In genomic region chr19:1275260-1275975, GRCh38 we compare ENCODE assay signal across 8 cellular contexts. TPM values are rescaled to one million over a fixed set of nuclear protein-coding genes. Genes with fewer than 3 reads are reported as not detected.
DNase-seq lines count a peak whose midpoint lies in the region; ATAC-seq, FAIRE-seq and TF ChIP-seq lines count a peak whose summit lies in the region.

Gene FAM174C (plus strand): TSS chr19:1275530. CDS start chr19:1275550, 20 bp downstream.

- H3K9me3 ChIP-seq in IMR-90 (ENCODE audit: control insufficient read depth, insufficient read depth, low read length) (no peaks in the 10 kb centered on the region), OCI-LY7 (ENCODE audit: low read length) (no peaks in the 10 kb centered on the region), endothelial cell of umbilical vein (replicated peaks; ENCODE audit: control insufficient read depth, insufficient read depth, low read length) (no peaks in the 10 kb centered on the region), mononuclear cell (ENCODE audit: low read depth, low read length) (no peaks in the 10 kb centered on the region)

- peak within 1 kb of the TSS; percentile 93 for H3K23ac ChIP-seq in IMR-90 (ENCODE audit: low read depth, low read length)

- peak within 1 kb of the TSS; percentile 100 for H2AK9ac ChIP-seq in IMR-90 (replicated peaks; ENCODE audit: low read depth, low read length, poor library complexity)

- no peaks in the 10 kb centered on the region for H3K9me2 ChIP-seq in OCI-LY7 (ENCODE audit: insufficient read depth, low read length)

- H3K4me3 ChIP-seq in IMR-90 (ENCODE audit: insufficient read depth, low read depth, low read length) (peak within 1 kb of the TSS; percentile 82), OCI-LY7 (ENCODE audit: low read depth, low read length, poor library complexity, severe bottlenecking) (peak within 1 kb of the TSS; percentile 95), endothelial cell of umbilical vein (replicated peaks in 1 of 3; ENCODE audit: insufficient read depth in 1 of 3, low read depth in 1 of 3, low read length in 3 of 3) (peak within 1 kb of the TSS; percentile 9 to 78 (median 53)), mononuclear cell (ENCODE audit: low read length) (peak within 1 kb of the TSS; percentile 61)

- H3K27ac ChIP-seq in IMR-90 (ENCODE audit: insufficient read depth, low read length): peak within 1 kb of the TSS; percentile 91
- peak within 1 kb of the TSS; percentile 92 for H3K27ac ChIP-seq in OCI-LY7 (ENCODE audit: low read depth, low read length, poor library complexity, severe bottlenecking)
- peak within 1 kb of the TSS; percentile 95 for H3K27ac ChIP-seq in endothelial cell of umbilical vein (ENCODE audit: insufficient read depth, low read depth, low read length)

- H2BK120ac ChIP-seq in IMR-90 (ENCODE audit: low read depth, low read length): no peak within 1 kb of the TSS

- ATAC-seq in GM21528 (IDR thresholded peaks at IDR 0.05; ENCODE audit: low FRiP score, unreplicated experiment): peak; percentile 66
- ATAC-seq in IMR-90 (ENCODE audit: low read depth): peak; percentile 86

- dilution Hi-C loops in IMR-90 (cut with HindIII; ENCODE audit: low sequenced_read_pairs, unreplicated experiment) (no loop called here), endothelial cell of umbilical vein (cut with MboI; ENCODE audit: extremely low pct_ligation_motif_present, low sequenced_read_pairs) (no loop called here)

- no peaks in the 10 kb centered on the region for H3K27me3 ChIP-seq in IMR-90 (ENCODE audit: control insufficient read depth, insufficient read depth, low read length)
- H3K27me3 ChIP-seq in endothelial cell of umbilical vein (ENCODE audit: control insufficient read depth in 2 of 2, insufficient read depth in 2 of 2, low read length in 2 of 2): no peaks in the 10 kb centered on the region
- H3K27me3 ChIP-seq in mononuclear cell (ENCODE audit: insufficient read depth, low read length): no peaks in the 10 kb centered on the region

- H4K8ac ChIP-seq in IMR-90 (ENCODE audit: low read depth in 2 of 2, low read length in 2 of 2): peak within 1 kb of the TSS; percentile 82 to 86

- peak within 1 kb of the TSS; percentile 97 for H3K14ac ChIP-seq in IMR-90 (replicated peaks; ENCODE audit: low read depth, low read length)

- peak within 1 kb of the TSS; percentile 94 for H2AK5ac ChIP-seq in IMR-90 (ENCODE audit: low read depth, low read length)

- CTCF ChIA-PET in IMR-90 (lab: Yijun Ruan, JAX): interaction anchor here (1.0 kb wide), 1 partner anchor 162 kb away, joined by 3 read pairs; no protein-coding TSS in a partner anchor
- CTCF ChIA-PET in OCI-LY7 (lab: Charles Lee; ENCODE audit: unreplicated experiment): no interaction called here
- CTCF ChIA-PET in endothelial cell of umbilical vein (lab: Charles Lee): interaction anchor here (0.6 to 1.7 kb wide), 4 partner anchors 9 to 168 kb away, joined by 3 to 18 read pairs (median 6); no protein-coding TSS in a partner anchor

- peaks cover 52% of the 10 kb centered on the region for H3K36me3 ChIP-seq in IMR-90 (ENCODE audit: control insufficient read depth, insufficient read depth, low read length)
- peaks cover 92% of the 10 kb centered on the region for H3K36me3 ChIP-seq in OCI-LY7 (ENCODE audit: insufficient read depth, low read length)
- H3K36me3 ChIP-seq in endothelial cell of umbilical vein (ENCODE audit: control insufficient read depth in 2 of 2, extremely low read depth in 1 of 2, insufficient read depth in 2 of 2, low read length in 2 of 2): peaks cover 23 to 40% of the 10 kb centered on the region in 2 experiments

- TF ChIP-seq POLR2A in IMR-90 (IDR thresholded peaks at IDR 0.05; ENCODE audit: low read depth, low read length) (peak; percentile 66), endothelial cell of umbilical vein (IDR thresholded peaks at IDR 0.05; ENCODE audit: low read depth, low read length) (peak; percentile 91)

- TF ChIP-seq CTCF in D721Med (IDR thresholded peaks at IDR 0.05; ENCODE audit: insufficient read depth, missing control alignments) (no peak), IMR-90 (conservative IDR thresholded peaks at IDR 0.05; ENCODE audit: low read depth, low read length) (no peak), OCI-LY7 (conservative IDR thresholded peaks at IDR 0.05; ENCODE audit: low read length) (no peak), endothelial cell of umbilical vein (IDR thresholded peaks at IDR 0.05; ENCODE audit: extremely low read depth in 1 of 2, insufficient read depth in 1 of 2, low read depth in 1 of 2, low read length in 2 of 2) (no peak)

- H2BK15ac ChIP-seq in IMR-90 (ENCODE audit: low read depth, low read length): no peak within 1 kb of the TSS

- H3K4me2 ChIP-seq in IMR-90 (ENCODE audit: low read depth, low read length) (peak within 1 kb of the TSS; percentile 82), OCI-LY7 (ENCODE audit: low read length) (peak within 1 kb of the TSS; percentile 100), endothelial cell of umbilical vein (ENCODE audit: insufficient read depth, low read length) (peak within 1 kb of the TSS; percentile 74)

- peak within 1 kb of the TSS; percentile 99 for H2BK5ac ChIP-seq in IMR-90 (ENCODE audit: low read depth, low read length, poor library complexity, severe bottlenecking)

- intact Hi-C loops in IMR-90 (cut with micrococcal nuclease) (loop anchor here (5.0 kb wide), 2 partner anchors 87 to 132 kb away; partner anchors contain the start of gene DAZAP1), OCI-LY7 (cut with micrococcal nuclease; ENCODE audit: unreplicated experiment) (loop anchor here (5.0 kb wide), 1 partner anchor 162 kb away; the partner anchor contains the start of gene RPS15), endothelial cell of umbilical vein (cut with micrococcal nuclease) (no loop called here)

- H3K9ac ChIP-seq in IMR-90 (ENCODE audit: low read depth, low read length): peak within 1 kb of the TSS; percentile 81
- H3K9ac ChIP-seq in endothelial cell of umbilical vein (replicated peaks; ENCODE audit: extremely low read depth, insufficient read depth, low read length): peak within 1 kb of the TSS; percentile 93

- peak within 1 kb of the TSS; percentile 8; the same call in 1 of the 2 replicates for H3K18ac ChIP-seq in IMR-90 (ENCODE audit: low read depth, low read length)

- BruUV-seq in IMR-90 (replicated peaks; lab: Mats Ljungman, UMichigan) (no TSS peak), OCI-LY7 (replicated peaks; lab: Mats Ljungman, UMichigan) (no TSS peak), endothelial cell of umbilical vein (replicated peaks; lab: Mats Ljungman, UMichigan) (no TSS peak)

- FAIRE-seq in D721Med (lab: Jason Lieb, UNC): no peak
- peak; percentile 97 for FAIRE-seq in endothelial cell of umbilical vein (lab: Jason Lieb, UNC)

- H3K79me2 ChIP-seq in OCI-LY7 (ENCODE audit: insufficient read depth, low read depth, low read length): peaks cover 54% of the 10 kb centered on the region
- peaks cover 39% of the 10 kb centered on the region for H3K79me2 ChIP-seq in endothelial cell of umbilical vein (ENCODE audit: control insufficient read depth, insufficient read depth, low read length)

- H4K20me1 ChIP-seq in IMR-90 (ENCODE audit: insufficient read depth, low read length) (peaks cover 65% of the 10 kb centered on the region), OCI-LY7 (ENCODE audit: insufficient read depth, low read length) (no peaks in the 10 kb centered on the region; the same call in 1 of the 2 replicates), endothelial cell of umbilical vein (replicated peaks; ENCODE audit: control insufficient read depth, extremely low read depth, insufficient read depth, low read length) (no peaks in the 10 kb centered on the region)

- H3K9me1 ChIP-seq in IMR-90 (ENCODE audit: insufficient read depth, low read length) (no peaks in the 10 kb centered on the region; the same call in 1 of the 2 replicates), endothelial cell of umbilical vein (replicated peaks; ENCODE audit: control insufficient read depth, extremely low read depth, insufficient read depth, low read length) (no peaks in the 10 kb centered on the region)

- DNase-seq in D721Med (ENCODE audit: insufficient read length, low spot score) (peak; percentile 95), IMR-90 (peak; percentile 97), OCI-LY7 (ENCODE audit: low spot score) (peak; percentile 98), activated T-cell treated with anti-CD3 and anti-CD28 coated beads for 1 hour (ENCODE audit: low read depth) (peak; percentile 94), endothelial cell of umbilical vein (ENCODE audit: low read depth, low spot score) (peak; percentile 96)
- peak; percentile 90 to 97 for DNase-seq in stimulated activated CD8-positive, alpha-beta memory T cell treated with anti-CD3 and anti-CD28 coated beads, Interleukin-4, amount 100 ng/mL, for 1 hour (ENCODE audit: low read depth in 2 of 2, low spot score in 1 of 2)

- in situ Hi-C loops in IMR-90 (cut with MboI; ENCODE audit: low sequenced_read_pairs): no loop called here

- H4K5ac ChIP-seq in IMR-90 (ENCODE audit: low read depth, low read length): peak within 1 kb of the TSS; percentile 43

- H2BK20ac ChIP-seq in IMR-90 (ENCODE audit: low read depth, low read length): no peak within 1 kb of the TSS

- peak within 1 kb of the TSS; percentile 96 for H2AFZ ChIP-seq in IMR-90 (replicated peaks; ENCODE audit: low read length, poor library complexity)
- no peak within 1 kb of the TSS; the same call in 1 of the 2 replicates for H2AFZ ChIP-seq in OCI-LY7 (ENCODE audit: low read length)
- H2AFZ ChIP-seq in endothelial cell of umbilical vein (ENCODE audit: low read depth, low read length): peak within 1 kb of the TSS; percentile 72

- peak within 1 kb of the TSS; percentile 64 for H3K56ac ChIP-seq in IMR-90 (ENCODE audit: extremely low read depth, insufficient read depth, low read length)

- H3K4me1 ChIP-seq in IMR-90 (ENCODE audit: control insufficient read depth, insufficient read depth, low read length) (peaks cover 23% of the 10 kb centered on the region), OCI-LY7 (ENCODE audit: insufficient read depth, low read length, poor library complexity, severe bottlenecking) (peaks cover 55% of the 10 kb centered on the region), endothelial cell of umbilical vein (ENCODE audit: control insufficient read depth, extremely low read depth, insufficient read depth, low read length) (peaks cover 29% of the 10 kb centered on the region), mononuclear cell (ENCODE audit: insufficient read depth, low read length) (peaks cover 63% of the 10 kb centered on the region)

- no peak for TF ChIP-seq RAD21 in IMR-90 (IDR thresholded peaks at IDR 0.05; ENCODE audit: low read length)

- H3K4ac ChIP-seq in IMR-90 (ENCODE audit: low read depth, low read length): peak within 1 kb of the TSS; percentile 89

- H3K79me1 ChIP-seq in IMR-90 (ENCODE audit: low read depth in 1 of 2, low read length in 2 of 2): peaks cover 22 to 66% of the 10 kb centered on the region in 2 experiments; a peak in 3 of 4 replicates

- peak within 1 kb of the TSS; percentile 93 for H4K91ac ChIP-seq in IMR-90 (ENCODE audit: insufficient read depth, low read depth, low read length)

- WGBS in IMR-90 (ENCODE audit: extremely low coverage in 2 of 2, insufficient read length in 1 of 2), 2 experiments: 0% methylated on average over 58 of the region's 98 CpGs; no CpG with 5 or more reads in 1 of the 2 experiments

- POLR2A ChIA-PET in IMR-90 (lab: Charles Lee; ENCODE audit: unreplicated experiment): interaction anchor here (1.0 kb wide), 2 partner anchors 9 kb away, joined by 5 to 6 read pairs; no protein-coding TSS in a partner anchor
- POLR2A ChIA-PET in OCI-LY7 (lab: Charles Lee): interaction anchor here (0.6 to 1.0 kb wide), 2 partner anchors 9 to 22 kb away, joined by 3 read pairs; no protein-coding TSS in a partner anchor
- POLR2A ChIA-PET in endothelial cell of umbilical vein (lab: Charles Lee): interaction anchor here (1.0 kb wide), 1 partner anchor 31 kb away, joined by 4 read pairs; no protein-coding TSS in a partner anchor

RNA-seq across cellular contexts. Expression of gene FAM174C, which starts in this region (rescaled TPM):
- total RNA-seq in IMR-90 (2012; rRNA removed) (7.5 and 10.6 TPM in 2 replicates), OCI-LY7 (2022) (79.8 and 81.5 TPM in 2 replicates), endothelial cell of umbilical vein (46.7 and 47.5 TPM in 2 replicates), mononuclear cell (16.3 TPM)
- polyA plus RNA-seq in IMR-90 (2012; rRNA removed) (61.8 and 93.4 TPM in 2 replicates), endothelial cell of umbilical vein (83.9 and 127 TPM in 2 replicates)
- polyA plus RNA-seq in IMR-90 (2012; cell fraction: cytosol; rRNA removed): 94.9 and 135 TPM in 2 replicates
- polyA plus RNA-seq in IMR-90 (2012; cell fraction: nucleus; rRNA removed; ENCODE audit: low replicate concordance): 46.6 and 93.7 TPM in 2 replicates
- total RNA-seq in OCI-LY7 (2014; rRNA removed; shearing (Covaris generic)): 52.6 and 53.2 TPM in 2 replicates
- polyA plus RNA-seq in endothelial cell of umbilical vein (2011; cell fraction: cytosol; rRNA removed): 45.5 and 62.4 TPM in 2 replicates
- polyA plus RNA-seq in endothelial cell of umbilical vein (2011; cell fraction: nucleus; rRNA removed): 22.4 and 27.0 TPM in 2 replicates
- polyA plus RNA-seq in endothelial cell of umbilical vein (2012): 36.7 and 43.6 TPM in 2 replicates
- polyA minus RNA-seq in endothelial cell of umbilical vein: 10.6 and 15.2 TPM in 2 replicates
- 70.9 TPM for polyA minus RNA-seq in endothelial cell of umbilical vein (2011; cell fraction: cytosol; rRNA and poly(A)+ RNA removed)
- 5.8 and 8.0 TPM in 2 replicates for polyA minus RNA-seq in endothelial cell of umbilical vein (2011; cell fraction: nucleus; rRNA and poly(A)+ RNA removed)

Comparison
In these comparisons a context has a peak if more than half of its experiments do, and no peak if none do; other contexts are left out.
1. Peak in every context shown above with its lines: DNase-seq, ATAC-seq, H3K4me3 ChIP-seq and H3K27ac ChIP-seq.